In genomic region chr11:46936138-46937110, GRCh38 we compare ENCODE assay signal across 1 cellular context.
A peak's percentile ranks its signal among the peaks of the same experiment; 100 is the strongest.
TF ChIP-seq lines count a peak whose summit lies in the region.

Gene CSTPP1 (plus strand): TSS chr11:46936761. CDS start chr11:46936806, 45 bp downstream.

TF ChIP-seq in K562, 482 proteins besides CTCF, POLR2A, EP300 and RAD21 (continued from another document and continues in another):
- TF ChIP-seq MAX (CRISPR knock-in tag; IDR thresholded peaks at IDR 0.05) (no peak), REST (CRISPR knock-in tag; IDR thresholded peaks at IDR 0.05; ENCODE audit: low read depth) (no peak), KAT7 (CRISPR knock-in tag; IDR thresholded peaks at IDR 0.05; ENCODE audit: borderline replicate concordance) (0 out of 2 replicates have a peak, but pooled peaks have one; percentile 13), BHLHE40 (IDR thresholded peaks at IDR 0.05; ENCODE audit: low read length) (peak; percentile 42; the same call in 1 of the 2 replicates), TEAD1 (CRISPR knock-in tag; IDR thresholded peaks at IDR 0.05) (no peak), PTBP1 (IDR thresholded peaks at IDR 0.05; ENCODE audit: low read depth, low read length) (no peak), ZNF77 (CRISPR knock-in tag; IDR thresholded peaks at IDR 0.05) (no peak), SP2 (IDR thresholded peaks at IDR 0.05; ENCODE audit: extremely low read depth, low read depth, low read length, poor library complexity, severe bottlenecking) (no peak), ATF4 (CRISPR knock-in tag; IDR thresholded peaks at IDR 0.05) (no peak), SMAD1 (IDR thresholded peaks at IDR 0.05; ENCODE audit: low read depth, low read length, partially characterized antibody) (no peak), KLF1 (tag; IDR thresholded peaks at IDR 0.05) (no peak), MED1 (CRISPR knock-in tag; IDR thresholded peaks at IDR 0.05; ENCODE audit: borderline replicate concordance) (no peak), CTCFL (IDR thresholded peaks at IDR 0.05; ENCODE audit: borderline replicate concordance, insufficient read depth, low read depth, low read length, poor library complexity, severe bottlenecking) (no peak), ZNF696 (CRISPR knock-in tag; conservative IDR thresholded peaks at IDR 0.05) (no peak), ZNF764 (CRISPR knock-in tag; IDR thresholded peaks at IDR 0.05; ENCODE audit: low read depth) (no peak), GTF2F1 (IDR thresholded peaks at IDR 0.05; ENCODE audit: low read depth, low read length) (no peak), SRSF3 (IDR thresholded peaks at IDR 0.05; ENCODE audit: insufficient read depth, low read length) (no peak), ZNF175 (CRISPR knock-in tag; IDR thresholded peaks at IDR 0.05; ENCODE audit: low read depth) (no peak), IRF1 (CRISPR knock-in tag; IDR thresholded peaks at IDR 0.05; ENCODE audit: borderline replicate concordance) (no peak), ZBTB40 (IDR thresholded peaks at IDR 0.05) (peak; percentile 97), ZBTB40 (CRISPR knock-in tag; IDR thresholded peaks at IDR 0.05) (no peak), DMBX1 (CRISPR knock-in tag; IDR thresholded peaks at IDR 0.05; ENCODE audit: borderline replicate concordance) (no peak), ZBTB1 (CRISPR knock-in tag; IDR thresholded peaks at IDR 0.05; ENCODE audit: borderline replicate concordance, low read depth) (no peak), PHB2 (IDR thresholded peaks at IDR 0.05; ENCODE audit: low read depth) (no peak), ZSCAN29 (IDR thresholded peaks at IDR 0.05) (no peak), FIP1L1 (IDR thresholded peaks at IDR 0.05; ENCODE audit: low read depth, low read length, poor library complexity, severe bottlenecking) (no peak), CTBP1 (IDR thresholded peaks at IDR 0.05; ENCODE audit: borderline replicate concordance) (peak; percentile 93), ZNF232 (CRISPR knock-in tag; IDR thresholded peaks at IDR 0.05) (no peak), ID3 (CRISPR knock-in tag; IDR thresholded peaks at IDR 0.05) (no peak), ID3 (tag; IDR thresholded peaks at IDR 0.05) (0 out of 2 replicates have a peak, but pooled peaks have one; percentile 22), ARID1B (IDR thresholded peaks at IDR 0.05) (0 out of 2 replicates have a peak, but pooled peaks have one; percentile 8), ZNF436 (CRISPR knock-in tag; IDR thresholded peaks at IDR 0.05) (no peak), HES1 (IDR thresholded peaks at IDR 0.05; ENCODE audit: low read depth) (no peak), HMG20A (CRISPR knock-in tag; conservative IDR thresholded peaks at IDR 0.05) (no peak), CC2D1A (IDR thresholded peaks at IDR 0.05) (peak; percentile 76), FOXJ3 (CRISPR knock-in tag; IDR thresholded peaks at IDR 0.05) (no peak), GABPA (tag; conservative IDR thresholded peaks at IDR 0.05; ENCODE audit: low read depth) (peak; percentile 96), CREB1 (IDR thresholded peaks at IDR 0.05) (peak; percentile 41; the same call in 1 of the 2 replicates), CREB1 (CRISPR knock-in tag; IDR thresholded peaks at IDR 0.05) (0 out of 2 replicates have a peak, but pooled peaks have one; percentile 27), TCFL5 (CRISPR knock-in tag; conservative IDR thresholded peaks at IDR 0.05) (no peak), ZC3H4 (CRISPR knock-in tag; IDR thresholded peaks at IDR 0.05; ENCODE audit: borderline replicate concordance) (no peak), ATF3 (IDR thresholded peaks at IDR 0.05) (no peak), ATF3 (CRISPR knock-in tag; conservative IDR thresholded peaks at IDR 0.05) (no peak), NRF1 (conservative IDR thresholded peaks at IDR 0.05 in 1 of 2, IDR thresholded peaks at IDR 0.05 in 1 of 2) (no peak), RBM25 (IDR thresholded peaks at IDR 0.05; ENCODE audit: low read depth, low read length, severe bottlenecking) (no peak), ZNF274 (IDR thresholded peaks at IDR 0.05; ENCODE audit: borderline replicate concordance, low read depth, low read length) (no peak)
